In genomic region chrX:44972132-44972531, GRCh38 we compare ENCODE assay signal across 23 cellular contexts.
"Had no signal": no experiment of that assay in that cellular context is flagged by ENCODE, and none has a peak within 500 bp of the region (broad histone marks: within the 10 kb centered on the region; RNA-seq: fewer than 3 reads in every experiment).

No MANE protein-coding gene starts in this region.

- H3K4me2 ChIP-seq: neural progenitor cell had no signal

- H3K27me3 Mint-ChIP-seq: activated B cell treated with CpG ODN at 0.5 μM for 24 hours; activated CD8-positive, alpha-beta T cell treated with anti-CD3 and anti-CD28 coated beads for 36 hours; activated T-helper 17 cell treated with anti-CD3 and anti-CD28 coated beads, Interleukin-2, amount 50 U/mL, for 72 hours; naive thymus-derived CD4-positive, alpha-beta T cell had no signal

- DNase-seq: activated B cell treated with CpG ODN at 0.5 μM for 24 hours; activated CD4-positive, alpha-beta T cell treated with anti-CD3 and anti-CD28 coated beads, Interleukin-2, amount 50 U/mL, for 1 hour; activated CD8-positive, alpha-beta T cell treated with anti-CD3 and anti-CD28 coated beads for 36 hours; activated gamma-delta T cell treated with Interleukin-2 at 50 U/mL for 16 hours; activated naive CD4-positive, alpha-beta T cell treated with anti-CD3 and anti-CD28 coated beads, Interleukin-2, amount 50 U/mL, for 16 hours; activated T-cell treated with anti-CD3 and anti-CD28 coated beads, Interleukin-2, amount 50 U/mL, for 4 hours; amniotic stem cell; brain microvascular endothelial cell; central memory CD4-positive, alpha-beta T cell; dermis blood vessel endothelial cell; effector CD4-positive, alpha-beta T cell; hippocampal formation; left cardiac atrium; midbrain; naive thymus-derived CD4-positive, alpha-beta T cell; right cardiac atrium; spleen; stimulated activated naive CD4-positive, alpha-beta T cell treated with Interleukin-2 at 50 U/mL for 16 hours had no signal

- H3K4me1 ChIP-seq: tibial nerve had no signal

- ATAC-seq: activated CD8-positive, alpha-beta T cell treated with anti-CD3 and anti-CD28 coated beads for 36 hours; activated T-cell treated with anti-CD3 and anti-CD28 coated beads, Interleukin-2, amount 50 U/mL, for 4 hours; activated T-helper 17 cell treated with anti-CD3 and anti-CD28 coated beads, Interleukin-2, amount 50 U/mL, for 72 hours; naive thymus-derived CD4-positive, alpha-beta T cell; right cardiac atrium had no signal

- H3K27ac Mint-ChIP-seq: activated CD8-positive, alpha-beta T cell treated with anti-CD3 and anti-CD28 coated beads for 36 hours; activated T-helper 17 cell treated with anti-CD3 and anti-CD28 coated beads, Interleukin-2, amount 50 U/mL, for 72 hours; neural progenitor cell; T-helper 2 cell treated with Interferon-gamma antibody and Interleukin-4, amounts not matched to agents 5 μg/mL and 100 μg/mL, for 36 hours had no signal

- H3K4me1 Mint-ChIP-seq: neural progenitor cell had no signal

- H3K36me3 ChIP-seq: brain microvascular endothelial cell, neural progenitor cell, tibial nerve had no signal

- H3K9ac ChIP-seq: neural progenitor cell had no signal

- H3K4me3 ChIP-seq: neural progenitor cell, spleen, tibial nerve had no signal

- H2AFZ ChIP-seq: neural progenitor cell had no signal

- H3K27me3 ChIP-seq: brain microvascular endothelial cell, neural progenitor cell, spleen, tibial nerve had no signal

- H3K4me3 Mint-ChIP-seq: activated B cell treated with CpG ODN at 0.5 μM for 24 hours; activated CD8-positive, alpha-beta T cell treated with anti-CD3 and anti-CD28 coated beads for 36 hours; activated T-cell treated with anti-CD3 and anti-CD28 coated beads, Interleukin-2, amount 50 U/mL, for 4 hours; activated T-helper 17 cell treated with anti-CD3 and anti-CD28 coated beads, Interleukin-2, amount 50 U/mL, for 72 hours; neural progenitor cell; T-helper 2 cell treated with Interferon-gamma antibody and Interleukin-4, amounts not matched to agents 5 μg/mL and 100 μg/mL, for 36 hours had no signal

- H3K27ac ChIP-seq: brain microvascular endothelial cell, epithelial cell of prostate, spleen, tibial nerve had no signal
